Comparison of ENCODE assay signal across 23 cellular contexts in the genomic region with DNA sequence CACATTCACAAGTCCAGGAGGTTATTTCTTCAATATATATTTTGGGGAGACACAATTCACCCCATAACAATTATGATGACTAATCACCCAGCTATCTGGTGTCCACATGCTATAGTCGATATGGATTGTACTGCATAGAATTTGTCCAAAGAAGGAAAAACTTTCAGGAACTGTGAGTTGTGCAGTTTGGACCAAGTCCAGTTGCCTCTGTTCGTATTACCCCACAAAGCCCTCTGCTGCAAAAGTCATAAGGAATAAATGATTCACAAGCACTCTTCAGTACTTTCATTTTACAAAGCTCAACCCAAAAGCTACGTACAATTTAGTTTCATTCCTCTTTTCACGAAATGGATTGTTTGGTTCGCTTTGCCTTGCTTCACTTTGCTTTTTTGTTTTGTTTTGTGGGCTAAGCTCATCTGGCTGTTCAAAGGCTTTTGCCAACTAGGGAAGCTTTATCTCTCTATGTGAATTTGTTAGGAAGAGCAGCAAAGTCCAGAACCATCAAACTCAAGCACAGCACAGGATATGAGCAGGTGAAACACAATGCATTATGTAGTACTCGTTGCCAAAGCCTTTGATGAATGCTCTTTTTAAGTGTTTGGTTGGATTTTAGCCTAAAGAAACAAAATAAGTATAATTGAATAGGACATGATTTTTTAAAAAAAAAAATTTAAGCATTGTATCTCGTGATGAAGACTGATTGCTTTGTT.
"Had no signal": no experiment of that assay in that cellular context is flagged by ENCODE, and none has a peak within 500 bp of the region (broad histone marks: within the 10 kb centered on the region; RNA-seq: fewer than 3 reads in every experiment).

No MANE protein-coding gene starts in this region.

- H3K4me3 Mint-ChIP-seq: activated CD4-positive, alpha-beta T cell treated with anti-CD3 and anti-CD28 coated beads, Interleukin-2, amount 10 ng/mL, durations not matched to agents 7 days and 5 days; activated CD8-positive, alpha-beta T cell treated with anti-CD3 and anti-CD28 coated beads for 36 hours; activated naive CD8-positive, alpha-beta T cell; activated T-cell treated with anti-CD3 and anti-CD28 coated beads, Interleukin-2, amount 50 U/mL, for 24 hours; activated T-helper 17 cell treated with anti-CD3 and anti-CD28 coated beads, Interleukin-2, amount 50 U/mL, for 72 hours; mesothelial cell of epicardium; natural killer cell; stimulated activated effector memory CD8-positive, alpha-beta T cell treated with anti-CD3 and anti-CD28 coated beads, Interleukin-12 subunit alpha, Interleukin-12 subunit beta, amount 100 ng/mL, for 72 hours; stimulated activated naive CD8-positive, alpha-beta T cell treated with anti-CD3 and anti-CD28 coated beads, Interleukin-15, amount 100 ng/mL, for 72 hours; T-cell; T-helper 2 cell treated with Interferon-gamma antibody and Interleukin-4, amounts not matched to agents 5 μg/mL and 100 μg/mL, for 36 hours had no signal

- H3K27me3 ChIP-seq: right lobe of liver, tibial artery had no signal

- DNase-seq: activated CD4-positive, alpha-beta T cell treated with anti-CD3 and anti-CD28 coated beads, Interleukin-2, amount 10 ng/mL, durations not matched to agents 7 days and 5 days; activated CD4-positive, CD25-positive, alpha-beta regulatory T cell treated with anti-CD3 and anti-CD28 coated beads, Interleukin-2, amount 50 U/mL, for 72 hours; activated CD8-positive, alpha-beta T cell treated with anti-CD3 and anti-CD28 coated beads for 36 hours; activated T-cell treated with anti-CD3 and anti-CD28 coated beads, Interleukin-2, amount 50 U/mL, for 24 hours; cerebellar nuclear complex; cortex of kidney; effector CD4-positive, alpha-beta T cell; foreskin fibroblast; natural killer cell; right lobe of liver; stimulated activated CD4-positive, alpha-beta T cell treated with anti-CD3 and anti-CD28 coated beads, Interleukin-2, amount 100 ng/mL, for 24 hours; stimulated activated naive CD8-positive, alpha-beta T cell treated with anti-CD3 and anti-CD28 coated beads, Interleukin-15, amount 100 ng/mL, for 72 hours; T-cell; tibial artery had no signal

- H3K4me1 ChIP-seq: right lobe of liver, tibial artery had no signal

- H3K27ac ChIP-seq: right lobe of liver, skin epidermis, tibial artery, WERI-Rb-1 had no signal

- H3K4me1 Mint-ChIP-seq: activated CD4-positive, alpha-beta T cell treated with anti-CD3 and anti-CD28 coated beads, Interleukin-2, amount 10 ng/mL, durations not matched to agents 7 days and 5 days; activated T-helper 17 cell treated with anti-CD3 and anti-CD28 coated beads, Interleukin-2, amount 50 U/mL, for 72 hours; natural killer cell; stimulated activated effector memory CD8-positive, alpha-beta T cell treated with anti-CD3 and anti-CD28 coated beads, Interleukin-12 subunit alpha, Interleukin-12 subunit beta, amount 100 ng/mL, for 72 hours; stimulated activated naive CD8-positive, alpha-beta T cell treated with anti-CD3 and anti-CD28 coated beads, Interleukin-15, amount 100 ng/mL, for 72 hours; T-cell had no signal

- H3K36me3 ChIP-seq: right lobe of liver, tibial artery, WERI-Rb-1 had no signal

- H3K27ac Mint-ChIP-seq: activated CD4-positive, alpha-beta T cell treated with anti-CD3 and anti-CD28 coated beads, Interleukin-2, amount 10 ng/mL, durations not matched to agents 7 days and 5 days; activated CD8-positive, alpha-beta T cell treated with anti-CD3 and anti-CD28 coated beads for 36 hours; activated naive CD8-positive, alpha-beta T cell; activated T-cell treated with anti-CD3 and anti-CD28 coated beads, Interleukin-2, amount 50 U/mL, for 24 hours; activated T-helper 17 cell treated with anti-CD3 and anti-CD28 coated beads, Interleukin-2, amount 50 U/mL, for 72 hours; natural killer cell; stimulated activated effector memory CD8-positive, alpha-beta T cell treated with anti-CD3 and anti-CD28 coated beads, Interleukin-12 subunit alpha, Interleukin-12 subunit beta, amount 100 ng/mL, for 72 hours; stimulated activated naive CD8-positive, alpha-beta T cell treated with anti-CD3 and anti-CD28 coated beads, Interleukin-15, amount 100 ng/mL, for 72 hours; T-cell; T-helper 2 cell treated with Interferon-gamma antibody and Interleukin-4, amounts not matched to agents 5 μg/mL and 100 μg/mL, for 36 hours had no signal

- ATAC-seq: activated CD8-positive, alpha-beta T cell treated with anti-CD3 and anti-CD28 coated beads for 36 hours; activated T-helper 17 cell treated with anti-CD3 and anti-CD28 coated beads, Interleukin-2, amount 50 U/mL, for 72 hours; left lobe of liver; natural killer cell; right lobe of liver; stimulated activated effector memory CD8-positive, alpha-beta T cell treated with anti-CD3 and anti-CD28 coated beads, Interleukin-12 subunit alpha, Interleukin-12 subunit beta, amount 100 ng/mL, for 72 hours; stimulated activated naive CD8-positive, alpha-beta T cell treated with anti-CD3 and anti-CD28 coated beads, Interleukin-15, amount 100 ng/mL, for 72 hours; T-cell had no signal

- H3K27me3 Mint-ChIP-seq: activated CD4-positive, alpha-beta T cell treated with anti-CD3 and anti-CD28 coated beads, Interleukin-2, amount 10 ng/mL, durations not matched to agents 7 days and 5 days had no signal

- H3K36me3 Mint-ChIP-seq: activated naive CD8-positive, alpha-beta T cell; mesothelial cell of epicardium; natural killer cell; stimulated activated effector memory CD8-positive, alpha-beta T cell treated with anti-CD3 and anti-CD28 coated beads, Interleukin-12 subunit alpha, Interleukin-12 subunit beta, amount 100 ng/mL, for 72 hours; T-cell had no signal

- H3K9me3 Mint-ChIP-seq: activated CD4-positive, alpha-beta T cell treated with anti-CD3 and anti-CD28 coated beads, Interleukin-2, amount 10 ng/mL, durations not matched to agents 7 days and 5 days; activated CD8-positive, alpha-beta T cell treated with anti-CD3 and anti-CD28 coated beads for 36 hours; activated T-cell treated with anti-CD3 and anti-CD28 coated beads, Interleukin-2, amount 50 U/mL, for 24 hours; activated T-helper 17 cell treated with anti-CD3 and anti-CD28 coated beads, Interleukin-2, amount 50 U/mL, for 72 hours; mesothelial cell of epicardium; stimulated activated effector memory CD8-positive, alpha-beta T cell treated with anti-CD3 and anti-CD28 coated beads, Interleukin-12 subunit alpha, Interleukin-12 subunit beta, amount 100 ng/mL, for 72 hours; T-cell had no signal

- H3K4me3 ChIP-seq: lung, right lobe of liver, skin epidermis, tibial artery had no signal

- H3K9me3 ChIP-seq: right lobe of liver, tibial artery had no signal
